ENCODE assay signal across 1 cellular context in the genomic region with DNA sequence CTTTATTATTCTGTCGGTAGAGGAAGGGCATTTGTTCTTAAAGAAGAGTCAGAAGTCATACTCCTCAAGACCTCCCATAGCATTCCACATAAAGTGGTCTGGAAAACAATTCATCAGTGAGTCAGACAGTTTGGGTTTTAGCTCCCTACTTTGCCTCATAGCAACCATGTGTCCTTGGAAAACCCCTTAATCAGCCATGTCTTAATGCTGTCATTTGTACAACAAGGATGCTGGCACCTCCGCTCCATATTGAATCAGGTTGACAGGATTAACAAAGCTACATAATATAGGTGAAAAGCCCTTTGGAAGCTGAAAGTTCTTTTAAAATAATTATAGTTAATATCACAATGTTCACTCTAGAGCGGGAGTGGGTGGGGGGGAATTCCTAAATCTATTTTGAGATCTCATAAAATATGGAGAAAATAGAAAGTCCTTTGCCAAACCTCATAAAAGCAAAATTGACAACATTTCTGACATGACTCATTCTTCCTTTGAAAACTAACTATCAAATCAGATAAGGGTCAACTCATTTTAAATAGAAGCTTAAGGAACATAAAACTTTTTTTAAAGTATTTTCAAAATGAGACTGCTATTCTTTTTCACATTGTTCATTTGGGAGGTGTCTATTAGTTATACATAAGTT.
TF ChIP-seq lines count a peak whose summit lies in the region.

No MANE protein-coding gene starts in this region.

TF ChIP-seq in HepG2, 621 proteins besides CTCF, POLR2A, EP300 and RAD21 (continued from another document):
- no peak for TF ChIP-seq DZIP1 (CRISPR knock-in tag; IDR thresholded peaks at IDR 0.05)
